9 cellular contexts compared by ENCODE assay signal in genomic region chr18:32919799-32920198, GRCh38.
DNase-seq lines count a peak whose midpoint lies in the region; ATAC-seq, FAIRE-seq and TF ChIP-seq lines count a peak whose summit lies in the region.
"Had no signal": no experiment of that assay in that cellular context is flagged by ENCODE, and none has a peak within 500 bp of the region (broad histone marks: within the 10 kb centered on the region; RNA-seq: fewer than 3 reads in every experiment).

No MANE protein-coding gene starts in this region.

- peak in 1 of 2 experiments; percentile 57 for DNase-seq in HL-60 (ENCODE audit: low read depth in 1 of 2, low spot score in 1 of 2)
- peak; percentile 2 for DNase-seq in NOMO-1 treated with dmso at 0.1 percent for 144 hours (lab: John Stamatoyannopoulos, UW; ENCODE audit: unreplicated experiment)
- DNase-seq in epithelial cell of proximal tubule (ENCODE audit: low read depth), result no peak
- DNase-seq in urothelium cell line (ENCODE audit: low spot score), result peak; percentile 35
- no peak for DNase-seq in vagina (ENCODE audit: extremely low spot score in 2 of 2)
- DNase-seq in activated CD4-positive, alpha-beta T cell treated with anti-CD3 and anti-CD28 coated beads, Interleukin-2, amount 10 ng/mL, durations not matched to agents 24 days and 14 days, result no peak

- H3K36me3 ChIP-seq in vagina, result no peaks in the 10 kb centered on the region

- peak; percentile 65 for TF ChIP-seq CTCF in GM12874 (IDR thresholded peaks at IDR 0.05; ENCODE audit: insufficient read depth, low read depth, low read length)
- TF ChIP-seq CTCF in HL-60 (IDR thresholded peaks at IDR 0.05; ENCODE audit: insufficient read depth, low read length), result peak; percentile 80
- TF ChIP-seq CTCF in epithelial cell of proximal tubule (conservative IDR thresholded peaks at IDR 0.05; ENCODE audit: low read depth, low read length), result peak; percentile 93
- no peak for TF ChIP-seq CTCF in vagina (IDR thresholded peaks at IDR 0.05)

- no peaks in the 10 kb centered on the region for H3K27me3 Mint-ChIP-seq in activated CD4-positive, alpha-beta T cell treated with anti-CD3 and anti-CD28 coated beads, Interleukin-2, amount 10 ng/mL, durations not matched to agents 24 days and 14 days

- FAIRE-seq in urothelium cell line (lab: Jason Lieb, UNC), result no peak

- no peaks in the 10 kb centered on the region for H3K9me3 Mint-ChIP-seq in activated CD4-positive, alpha-beta T cell treated with anti-CD3 and anti-CD28 coated beads, Interleukin-2, amount 10 ng/mL, durations not matched to agents 24 days and 14 days

- intact Hi-C loops in vagina (cut with DNase I), result loop anchor here (10.0 kb wide), 1 partner anchor 665 kb away; no protein-coding TSS in a partner anchor
- intact Hi-C loops in activated CD4-positive, alpha-beta T cell treated with anti-CD3 and anti-CD28 coated beads, Interleukin-2, amount 10 ng/mL, durations not matched to agents 24 days and 14 days (cut with micrococcal nuclease), result no loop called here

- H3K4me3 ChIP-seq in HL-60 (replicated peaks; ENCODE audit: insufficient read depth, low read length), result no peak overlapping the region
- no peak overlapping the region for H3K4me3 ChIP-seq in epithelial cell of proximal tubule (ENCODE audit: low read depth, low read length)
- H3K4me3 ChIP-seq in vagina, result no peak overlapping the region
- H3K4me3 ChIP-seq: skin epidermis had no signal

- no peaks in the 10 kb centered on the region for H3K4me1 ChIP-seq in vagina

- no peaks in the 10 kb centered on the region for H3K4me1 Mint-ChIP-seq in activated CD4-positive, alpha-beta T cell treated with anti-CD3 and anti-CD28 coated beads, Interleukin-2, amount 10 ng/mL, durations not matched to agents 24 days and 14 days

- H3K27ac ChIP-seq in HL-60 (replicated peaks) (no peak overlapping the region), vagina (no peak overlapping the region)
- H3K27ac ChIP-seq: skin epidermis had no signal

- H3K9me3 ChIP-seq in vagina, result no peaks in the 10 kb centered on the region

- H3K27ac Mint-ChIP-seq in activated CD4-positive, alpha-beta T cell treated with anti-CD3 and anti-CD28 coated beads, Interleukin-2, amount 10 ng/mL, durations not matched to agents 24 days and 14 days, result no peak overlapping the region

- peak; percentile 95 for ATAC-seq in GM21619 (IDR thresholded peaks at IDR 0.05; ENCODE audit: unreplicated experiment)

- TF ChIP-seq POLR2A in vagina (IDR thresholded peaks at IDR 0.05), result no peak

- no peak overlapping the region for H3K4me3 Mint-ChIP-seq in activated CD4-positive, alpha-beta T cell treated with anti-CD3 and anti-CD28 coated beads, Interleukin-2, amount 10 ng/mL, durations not matched to agents 24 days and 14 days

- H3K27me3 ChIP-seq in HL-60 (ENCODE audit: insufficient read depth, poor library complexity, severe bottlenecking) (no peaks in the 10 kb centered on the region), vagina (no peaks in the 10 kb centered on the region)

- H3K36me3 Mint-ChIP-seq in activated CD4-positive, alpha-beta T cell treated with anti-CD3 and anti-CD28 coated beads, Interleukin-2, amount 10 ng/mL, durations not matched to agents 24 days and 14 days (ENCODE audit: low read depth), result no peaks in the 10 kb centered on the region

Comparison
In these comparisons a context has a peak if more than half of its experiments do, and no peak if none do; other contexts are left out.
1. CTCF ChIP-seq: peak in GM12874 (single experiment), HL-60 (single experiment) and epithelial cell of proximal tubule (single experiment); none in vagina (0 of 3).
2. DNase-seq: peak in NOMO-1 treated with dmso at 0.1 percent for 144 hours (single experiment) and urothelium cell line (single experiment); none in epithelial cell of proximal tubule (single experiment), vagina (0 of 2) and activated CD4-positive, alpha-beta T cell treated with anti-CD3 and anti-CD28 coated beads, Interleukin-2, amount 10 ng/mL, durations not matched to agents 24 days and 14 days (single experiment).